ENCODE assay signal across 1 cellular context in genomic region chr20:32109392-32110172, GRCh38.
TF ChIP-seq lines count a peak whose summit lies in the region.

TSS of gene TM9SF4 (plus strand) at chr20:32109714. CDS start at chr20:32109741, 27 bp downstream.

TF ChIP-seq in K562, 482 proteins besides CTCF, POLR2A, EP300 and RAD21 (continued from another document and continues in another):
- peak; percentile 90 for TF ChIP-seq TBP (optimal IDR thresholded peaks at IDR 0.05; ENCODE audit: low read depth, low read length)
- TF ChIP-seq MAZ (CRISPR knock-in tag; conservative IDR thresholded peaks at IDR 0.05 in 1 of 2, IDR thresholded peaks at IDR 0.05 in 1 of 2) = peak; percentile 82 to 86
- 0 out of 4 replicates have a peak, but pooled peaks of 1 of the 2 experiments have one; percentile 11 for TF ChIP-seq NRF1 (conservative IDR thresholded peaks at IDR 0.05 in 1 of 2, IDR thresholded peaks at IDR 0.05 in 1 of 2)
- TF ChIP-seq BHLHE40 (IDR thresholded peaks at IDR 0.05; ENCODE audit: low read length) = peak; percentile 79
- peak; percentile 59 to 91; a peak in 3 of 4 replicates for TF ChIP-seq HDAC1 (IDR thresholded peaks at IDR 0.05)
- no peak for TF ChIP-seq ZNF512 (tag; IDR thresholded peaks at IDR 0.05)
- TF ChIP-seq TEAD1 (CRISPR knock-in tag; IDR thresholded peaks at IDR 0.05) = peak in 1 of 2 experiments; percentile 18; a peak in 1 of 4 replicates
- TF ChIP-seq TCF3 (CRISPR knock-in tag; IDR thresholded peaks at IDR 0.05) = 0 out of 2 replicates have a peak, but pooled peaks have one; percentile 17
- 0 out of 2 replicates have a peak, but pooled peaks have one; percentile 35 for TF ChIP-seq HMGXB4 (CRISPR knock-in tag; IDR thresholded peaks at IDR 0.05)
- 0 out of 2 replicates have a peak, but pooled peaks have one; percentile 46 for TF ChIP-seq ZNF584 (CRISPR knock-in tag; IDR thresholded peaks at IDR 0.05; ENCODE audit: low read depth)
- peak; percentile 98 for TF ChIP-seq ZNF263 (CRISPR knock-in tag; IDR thresholded peaks at IDR 0.05; ENCODE audit: borderline replicate concordance)
- peak; percentile 67 for TF ChIP-seq ZNF134 (CRISPR knock-in tag; conservative IDR thresholded peaks at IDR 0.05)
- TF ChIP-seq HDAC6 (IDR thresholded peaks at IDR 0.05; ENCODE audit: low read depth, low read length) = no peak
- peak; percentile 66; the same call in 1 of the 2 replicates for TF ChIP-seq THRB (CRISPR knock-in tag; conservative IDR thresholded peaks at IDR 0.05)
- peak; percentile 78 for TF ChIP-seq JUNB (CRISPR knock-in tag; conservative IDR thresholded peaks at IDR 0.05)
- TF ChIP-seq U2AF1 (optimal IDR thresholded peaks at IDR 0.05; ENCODE audit: low read depth, low read length) = no peak
- TF ChIP-seq TRIM28 (IDR thresholded peaks at IDR 0.05) = 0 out of 2 replicates have a peak, but pooled peaks have one; percentile 16
- peak; percentile 73 for TF ChIP-seq MYBL2 (IDR thresholded peaks at IDR 0.05; ENCODE audit: low read depth)
- TF ChIP-seq MYBL2 (CRISPR knock-in tag; IDR thresholded peaks at IDR 0.05; ENCODE audit: borderline replicate concordance) = no peak
- TF ChIP-seq DMBX1 (CRISPR knock-in tag; IDR thresholded peaks at IDR 0.05; ENCODE audit: borderline replicate concordance) = peak; percentile 75; the same call in 1 of the 2 replicates
- peak; percentile 61 for TF ChIP-seq GATA2 (CRISPR knock-in tag; IDR thresholded peaks at IDR 0.05)
- TF ChIP-seq SRSF7 (optimal IDR thresholded peaks at IDR 0.05; ENCODE audit: low read depth, low read length) = no peak
- 0 out of 2 replicates have a peak, but pooled peaks have one; percentile 55 for TF ChIP-seq ZNF311 (CRISPR knock-in tag; IDR thresholded peaks at IDR 0.05)
- peak; percentile 83 for TF ChIP-seq KLF13 (tag; IDR thresholded peaks at IDR 0.05; ENCODE audit: borderline replicate concordance, low read depth)
- TF ChIP-seq CBX5 (IDR thresholded peaks at IDR 0.05; ENCODE audit: borderline replicate concordance, low read depth) = peak; percentile 45; the same call in 1 of the 2 replicates
- peak; percentile 96 for TF ChIP-seq ELF1 (tag; IDR thresholded peaks at IDR 0.05)
- TF ChIP-seq ZNF655 (CRISPR knock-in tag; IDR thresholded peaks at IDR 0.05) = no peak
- TF ChIP-seq TAL1 (IDR thresholded peaks at IDR 0.05) = no peak
- no peak for TF ChIP-seq HEY1 (CRISPR knock-in tag; IDR thresholded peaks at IDR 0.05; ENCODE audit: borderline replicate concordance)
- TF ChIP-seq ZBTB11 (CRISPR knock-in tag; IDR thresholded peaks at IDR 0.05) = peak in 2 of 3 experiments; percentile 28 to 88; a peak in 2 of 6 replicates
- TF ChIP-seq MBD2 (IDR thresholded peaks at IDR 0.05; ENCODE audit: borderline replicate concordance, low read depth) = peak; percentile 74; the same call in 1 of the 2 replicates
- no peak for TF ChIP-seq PKNOX1 (IDR thresholded peaks at IDR 0.05)
- peak; percentile 68 for TF ChIP-seq NR2C2 (CRISPR knock-in tag; IDR thresholded peaks at IDR 0.05)
- TF ChIP-seq NR2C2 (tag; IDR thresholded peaks at IDR 0.05) = peak; percentile 92
- peak; percentile 29; the same call in 1 of the 2 replicates for TF ChIP-seq PYGO2 (tag; IDR thresholded peaks at IDR 0.05)
- TF ChIP-seq ZNF551 (CRISPR knock-in tag; IDR thresholded peaks at IDR 0.05) = no peak
- peak; percentile 72 for TF ChIP-seq USF2 (CRISPR knock-in tag; IDR thresholded peaks at IDR 0.05)
- TF ChIP-seq E2F3 (CRISPR knock-in tag; IDR thresholded peaks at IDR 0.05) = 0 out of 2 replicates have a peak, but pooled peaks have one; percentile 49
- TF ChIP-seq NKRF (IDR thresholded peaks at IDR 0.05; ENCODE audit: borderline replicate concordance) = peak; percentile 88
- peak; percentile 97 for TF ChIP-seq ELF4 (CRISPR knock-in tag; IDR thresholded peaks at IDR 0.05)
- TF ChIP-seq CTBP1 (IDR thresholded peaks at IDR 0.05; ENCODE audit: borderline replicate concordance) = peak; percentile 28; the same call in 1 of the 2 replicates
- TF ChIP-seq ARID4B (CRISPR knock-in tag; IDR thresholded peaks at IDR 0.05) = peak; percentile 35; the same call in 1 of the 2 replicates
- peak; percentile 44; the same call in 1 of the 2 replicates for TF ChIP-seq ARID1B (IDR thresholded peaks at IDR 0.05)
- TF ChIP-seq PML (IDR thresholded peaks at IDR 0.05; ENCODE audit: low read length) = 0 out of 2 replicates have a peak, but pooled peaks have one; percentile 24
- peak; percentile 64; the same call in 1 of the 2 replicates for TF ChIP-seq RUNX1 (IDR thresholded peaks at IDR 0.05; ENCODE audit: low read depth)
- TF ChIP-seq ZFX (CRISPR knock-in tag; IDR thresholded peaks at IDR 0.05) = peak; percentile 95
